ENCODE assay signal across 10 cellular contexts in genomic region chr21:42039911-42040351, GRCh38. TPM values are rescaled to one million over a fixed set of nuclear protein-coding genes. Genes with fewer than 3 reads are reported as not detected.
DNase-seq lines count a peak whose midpoint lies in the region; ATAC-seq, FAIRE-seq and TF ChIP-seq lines count a peak whose summit lies in the region.
"Had no signal": no experiment of that assay in that cellular context is flagged by ENCODE, and none has a peak within 500 bp of the region (broad histone marks: within the 10 kb centered on the region; RNA-seq: fewer than 3 reads in every experiment).

No MANE protein-coding gene starts in this region.

- no peaks in the 10 kb centered on the region for H3K9me1 ChIP-seq in endothelial cell of umbilical vein (replicated peaks; ENCODE audit: control insufficient read depth, extremely low read depth, insufficient read depth, low read length)

- intact Hi-C loops in endothelial cell of umbilical vein (cut with micrococcal nuclease) = no loop called here

- H3K4me3 ChIP-seq in AG10803 (ENCODE audit: low read length) (no peak overlapping the region), endothelial cell of umbilical vein (replicated peaks in 1 of 3; ENCODE audit: insufficient read depth in 1 of 3, low read depth in 1 of 3, low read length in 3 of 3) (no peak overlapping the region)

- ATAC-seq in HG03521 (IDR thresholded peaks at IDR 0.05; ENCODE audit: unreplicated experiment) (no peak), GM18867 (IDR thresholded peaks at IDR 0.05; ENCODE audit: unreplicated experiment) (no peak)

- H3K4me2 ChIP-seq in endothelial cell of umbilical vein (ENCODE audit: insufficient read depth, low read length) = no peak overlapping the region

- CTCF ChIA-PET in endothelial cell of umbilical vein (lab: Charles Lee) = interaction anchor here (0.7 to 1.7 kb wide), 3 partner anchors 78 to 270 kb away, joined by 3 to 5 read pairs (median 4); no protein-coding TSS in a partner anchor

- H3K27me3 ChIP-seq in endothelial cell of umbilical vein (ENCODE audit: control insufficient read depth in 2 of 2, insufficient read depth in 2 of 2, low read length in 2 of 2) = no peaks in the 10 kb centered on the region

- H2AFZ ChIP-seq in endothelial cell of umbilical vein (ENCODE audit: low read depth, low read length) = peak overlapping the region; percentile 47

- H3K9me3 ChIP-seq in endothelial cell of umbilical vein (replicated peaks; ENCODE audit: control insufficient read depth, insufficient read depth, low read length) = no peaks in the 10 kb centered on the region

- DNase-seq in AG10803 (ENCODE audit: low read depth) (peak; percentile 78), NCI-H2171 treated with DMSO at 0.1 percent for 48 hours (lab: John Stamatoyannopoulos, UW) (peak; percentile 60), endothelial cell of umbilical vein (ENCODE audit: low read depth, low spot score) (no peak), non-pigmented ciliary epithelial cell (ENCODE audit: low read depth) (peak; percentile 15), iPS-NIHi11 (ENCODE audit: low spot score) (no peak)
- no peak for DNase-seq in activated CD4-positive, alpha-beta T cell treated with anti-CD3 and anti-CD28 coated beads for 1 hour
- DNase-seq: CD4-positive, CD25-positive, alpha-beta regulatory T cell; NCI-H1048 had no signal

- POLR2A ChIA-PET in endothelial cell of umbilical vein (lab: Charles Lee) = no interaction called here

- dilution Hi-C loops in endothelial cell of umbilical vein (cut with MboI; ENCODE audit: extremely low pct_ligation_motif_present, low sequenced_read_pairs) = no loop called here

- peaks cover 5% of the 10 kb centered on the region for H3K4me1 ChIP-seq in endothelial cell of umbilical vein (ENCODE audit: control insufficient read depth, extremely low read depth, insufficient read depth, low read length)

- BruUV-seq in endothelial cell of umbilical vein (replicated peaks; lab: Mats Ljungman, UMichigan) = no TSS peak

- no peaks in the 10 kb centered on the region for H3K36me3 ChIP-seq in endothelial cell of umbilical vein (ENCODE audit: control insufficient read depth in 2 of 2, extremely low read depth in 1 of 2, insufficient read depth in 2 of 2, low read length in 2 of 2)

- TF ChIP-seq CTCF in AG10803 (conservative IDR thresholded peaks at IDR 0.05; ENCODE audit: low read length) = no peak
- TF ChIP-seq CTCF in endothelial cell of umbilical vein (IDR thresholded peaks at IDR 0.05; ENCODE audit: extremely low read depth in 1 of 2, insufficient read depth in 1 of 2, low read depth in 1 of 2, low read length in 2 of 2) = no peak

- no peak for FAIRE-seq in endothelial cell of umbilical vein (lab: Jason Lieb, UNC)

- no peaks in the 10 kb centered on the region for H3K79me2 ChIP-seq in endothelial cell of umbilical vein (ENCODE audit: control insufficient read depth, insufficient read depth, low read length)

- TF ChIP-seq POLR2A in endothelial cell of umbilical vein (IDR thresholded peaks at IDR 0.05; ENCODE audit: low read depth, low read length) = no peak

- no peaks in the 10 kb centered on the region for H4K20me1 ChIP-seq in endothelial cell of umbilical vein (replicated peaks; ENCODE audit: control insufficient read depth, extremely low read depth, insufficient read depth, low read length)

- no peak overlapping the region for H3K9ac ChIP-seq in endothelial cell of umbilical vein (replicated peaks; ENCODE audit: extremely low read depth, insufficient read depth, low read length)

- peak overlapping the region; percentile 12 for H3K27ac ChIP-seq in endothelial cell of umbilical vein (ENCODE audit: insufficient read depth, low read depth, low read length)

TF ChIP-seq in endothelial cell of umbilical vein, 7 proteins besides CTCF, POLR2A, EP300 and RAD21:
- no peak for TF ChIP-seq JUN (IDR thresholded peaks at IDR 0.05; ENCODE audit: borderline replicate concordance, insufficient read depth, insufficient read length, low read depth)
- TF ChIP-seq FOS (IDR thresholded peaks at IDR 0.05; ENCODE audit: borderline replicate concordance, insufficient read depth, low read length) = no peak
- no peak for TF ChIP-seq MAX (IDR thresholded peaks at IDR 0.05; ENCODE audit: insufficient read depth, insufficient read length)
- TF ChIP-seq EZH2 (IDR thresholded peaks at IDR 0.05; ENCODE audit: borderline replicate concordance, low read depth, low read length, severe bottlenecking) = no peak
- no peak for TF ChIP-seq POLR2AphosphoS5 (IDR thresholded peaks at IDR 0.05; ENCODE audit: insufficient read depth, low read depth, low read length)
- TF ChIP-seq MYC (IDR thresholded peaks at IDR 0.05; ENCODE audit: low read depth, low read length) = no peak
- no peak for TF ChIP-seq GATA2 (IDR thresholded peaks at IDR 0.05; ENCODE audit: insufficient read depth, insufficient read length, low read depth, low read length)

RNA-seq across cellular contexts. Expression of gene ZBTB21, which starts 29.8 kb away (rescaled TPM):
- 10.8 and 12.4 TPM in 2 replicates for total RNA-seq in endothelial cell of umbilical vein
- 2.8 and 3.9 TPM in 2 replicates for polyA plus RNA-seq in endothelial cell of umbilical vein
- 3.2 and 3.6 TPM in 2 replicates for polyA plus RNA-seq in endothelial cell of umbilical vein (2011; cell fraction: cytosol; rRNA removed)
- 9.7 and 11.3 TPM in 2 replicates for polyA plus RNA-seq in endothelial cell of umbilical vein (2011; cell fraction: nucleus; rRNA removed)
- 6.8 and 7.2 TPM in 2 replicates for polyA plus RNA-seq in endothelial cell of umbilical vein (2012)
- 11.3 and 16.9 TPM in 2 replicates for polyA minus RNA-seq in endothelial cell of umbilical vein
- 14.7 TPM for polyA minus RNA-seq in endothelial cell of umbilical vein (2011; cell fraction: cytosol; rRNA and poly(A)+ RNA removed)
- polyA minus RNA-seq in endothelial cell of umbilical vein (2011; cell fraction: nucleus; rRNA and poly(A)+ RNA removed) = 10.0 and 15.4 TPM in 2 replicates

RNA-seq across cellular contexts. Expression of gene UMODL1, which starts 31.2 kb away (rescaled TPM):
- not detected in 2 replicates for total RNA-seq in endothelial cell of umbilical vein
- not detected in 2 replicates for polyA plus RNA-seq in endothelial cell of umbilical vein
- not detected in 2 replicates for polyA plus RNA-seq in endothelial cell of umbilical vein (2011; cell fraction: cytosol; rRNA removed)
- polyA plus RNA-seq in endothelial cell of umbilical vein (2011; cell fraction: nucleus; rRNA removed) = not detected in 2 replicates
- polyA plus RNA-seq in endothelial cell of umbilical vein (2012) = not detected in 2 replicates
- polyA minus RNA-seq in endothelial cell of umbilical vein = not detected in 2 replicates
- polyA minus RNA-seq in endothelial cell of umbilical vein (2011; cell fraction: cytosol; rRNA and poly(A)+ RNA removed) = not detected
- polyA minus RNA-seq in endothelial cell of umbilical vein (2011; cell fraction: nucleus; rRNA and poly(A)+ RNA removed) = not detected in 2 replicates

Comparison
In these comparisons a context has a peak if more than half of its experiments do, and no peak if none do; other contexts are left out.
1. DNase-seq: peak in AG10803 (single experiment), NCI-H2171 treated with DMSO at 0.1 percent for 48 hours (single experiment) and non-pigmented ciliary epithelial cell (single experiment); none in endothelial cell of umbilical vein (single experiment), activated CD4-positive, alpha-beta T cell treated with anti-CD3 and anti-CD28 coated beads for 1 hour (single experiment) and iPS-NIHi11 (single experiment).